ENCODE assay signal across 1 cellular context in the genomic region with DNA sequence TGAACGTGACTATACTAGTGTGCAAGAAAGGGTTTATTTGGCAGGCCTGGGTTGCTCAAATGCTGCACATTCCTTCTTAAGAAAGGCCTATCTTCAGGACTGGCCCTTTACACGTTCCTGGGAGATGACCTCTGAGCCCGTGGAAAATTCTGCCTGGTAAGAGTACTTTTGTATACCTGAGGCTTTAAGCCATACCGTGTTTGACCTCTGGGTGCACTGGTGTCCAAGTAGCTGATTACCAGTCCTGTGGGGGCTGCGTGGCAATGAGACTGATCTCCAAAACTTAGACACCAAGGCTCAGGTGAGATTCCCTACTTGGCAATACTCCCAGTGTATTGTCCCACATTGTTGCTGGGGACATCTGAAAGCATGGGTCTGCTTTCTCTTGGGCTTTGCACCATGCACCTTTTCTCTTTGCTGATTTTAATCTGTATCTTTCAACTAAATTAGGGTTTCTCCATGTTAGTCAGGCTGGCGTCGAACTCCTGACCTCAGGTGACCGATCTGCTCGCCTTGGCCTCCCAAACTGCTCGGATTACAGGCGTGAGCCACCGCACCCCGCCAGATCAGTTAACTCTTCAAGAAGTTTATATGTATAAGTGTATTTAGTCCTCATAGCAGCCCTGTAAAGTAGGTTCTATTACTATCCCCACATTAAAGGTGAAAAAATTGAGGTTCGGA.
TF ChIP-seq lines count a peak whose summit lies in the region.

No MANE protein-coding gene starts in this region.

TF ChIP-seq in HepG2, 621 proteins besides CTCF, POLR2A, EP300 and RAD21 (continued from another document and continues in another):
- TF ChIP-seq, protein P1, sequence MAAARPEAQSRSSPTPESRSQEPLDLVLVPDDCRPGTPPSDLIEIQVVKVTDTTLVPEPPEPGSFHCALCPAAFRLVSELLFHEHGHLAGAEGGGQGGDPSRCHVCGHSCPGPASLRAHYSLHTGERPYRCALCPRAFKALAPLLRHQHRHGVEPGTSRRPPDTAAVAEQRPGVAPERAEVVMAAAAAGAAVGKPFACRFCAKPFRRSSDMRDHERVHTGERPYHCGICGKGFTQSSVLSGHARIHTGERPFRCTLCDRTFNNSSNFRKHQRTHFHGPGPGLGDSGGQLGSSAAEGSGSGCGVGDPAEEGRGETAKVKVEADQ (CRISPR knock-in tag; IDR thresholded peaks at IDR 0.05; ENCODE audit: borderline replicate concordance) = no peak
- TF ChIP-seq, protein P2, sequence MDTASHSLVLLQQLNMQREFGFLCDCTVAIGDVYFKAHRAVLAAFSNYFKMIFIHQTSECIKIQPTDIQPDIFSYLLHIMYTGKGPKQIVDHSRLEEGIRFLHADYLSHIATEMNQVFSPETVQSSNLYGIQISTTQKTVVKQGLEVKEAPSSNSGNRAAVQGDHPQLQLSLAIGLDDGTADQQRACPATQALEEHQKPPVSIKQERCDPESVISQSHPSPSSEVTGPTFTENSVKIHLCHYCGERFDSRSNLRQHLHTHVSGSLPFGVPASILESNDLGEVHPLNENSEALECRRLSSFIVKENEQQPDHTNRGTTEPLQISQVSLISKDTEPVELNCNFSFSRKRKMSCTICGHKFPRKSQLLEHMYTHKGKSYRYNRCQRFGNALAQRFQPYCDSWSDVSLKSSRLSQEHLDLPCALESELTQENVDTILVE (CRISPR knock-in tag; IDR thresholded peaks at IDR 0.05) = no peak
- TF ChIP-seq, protein P3, sequence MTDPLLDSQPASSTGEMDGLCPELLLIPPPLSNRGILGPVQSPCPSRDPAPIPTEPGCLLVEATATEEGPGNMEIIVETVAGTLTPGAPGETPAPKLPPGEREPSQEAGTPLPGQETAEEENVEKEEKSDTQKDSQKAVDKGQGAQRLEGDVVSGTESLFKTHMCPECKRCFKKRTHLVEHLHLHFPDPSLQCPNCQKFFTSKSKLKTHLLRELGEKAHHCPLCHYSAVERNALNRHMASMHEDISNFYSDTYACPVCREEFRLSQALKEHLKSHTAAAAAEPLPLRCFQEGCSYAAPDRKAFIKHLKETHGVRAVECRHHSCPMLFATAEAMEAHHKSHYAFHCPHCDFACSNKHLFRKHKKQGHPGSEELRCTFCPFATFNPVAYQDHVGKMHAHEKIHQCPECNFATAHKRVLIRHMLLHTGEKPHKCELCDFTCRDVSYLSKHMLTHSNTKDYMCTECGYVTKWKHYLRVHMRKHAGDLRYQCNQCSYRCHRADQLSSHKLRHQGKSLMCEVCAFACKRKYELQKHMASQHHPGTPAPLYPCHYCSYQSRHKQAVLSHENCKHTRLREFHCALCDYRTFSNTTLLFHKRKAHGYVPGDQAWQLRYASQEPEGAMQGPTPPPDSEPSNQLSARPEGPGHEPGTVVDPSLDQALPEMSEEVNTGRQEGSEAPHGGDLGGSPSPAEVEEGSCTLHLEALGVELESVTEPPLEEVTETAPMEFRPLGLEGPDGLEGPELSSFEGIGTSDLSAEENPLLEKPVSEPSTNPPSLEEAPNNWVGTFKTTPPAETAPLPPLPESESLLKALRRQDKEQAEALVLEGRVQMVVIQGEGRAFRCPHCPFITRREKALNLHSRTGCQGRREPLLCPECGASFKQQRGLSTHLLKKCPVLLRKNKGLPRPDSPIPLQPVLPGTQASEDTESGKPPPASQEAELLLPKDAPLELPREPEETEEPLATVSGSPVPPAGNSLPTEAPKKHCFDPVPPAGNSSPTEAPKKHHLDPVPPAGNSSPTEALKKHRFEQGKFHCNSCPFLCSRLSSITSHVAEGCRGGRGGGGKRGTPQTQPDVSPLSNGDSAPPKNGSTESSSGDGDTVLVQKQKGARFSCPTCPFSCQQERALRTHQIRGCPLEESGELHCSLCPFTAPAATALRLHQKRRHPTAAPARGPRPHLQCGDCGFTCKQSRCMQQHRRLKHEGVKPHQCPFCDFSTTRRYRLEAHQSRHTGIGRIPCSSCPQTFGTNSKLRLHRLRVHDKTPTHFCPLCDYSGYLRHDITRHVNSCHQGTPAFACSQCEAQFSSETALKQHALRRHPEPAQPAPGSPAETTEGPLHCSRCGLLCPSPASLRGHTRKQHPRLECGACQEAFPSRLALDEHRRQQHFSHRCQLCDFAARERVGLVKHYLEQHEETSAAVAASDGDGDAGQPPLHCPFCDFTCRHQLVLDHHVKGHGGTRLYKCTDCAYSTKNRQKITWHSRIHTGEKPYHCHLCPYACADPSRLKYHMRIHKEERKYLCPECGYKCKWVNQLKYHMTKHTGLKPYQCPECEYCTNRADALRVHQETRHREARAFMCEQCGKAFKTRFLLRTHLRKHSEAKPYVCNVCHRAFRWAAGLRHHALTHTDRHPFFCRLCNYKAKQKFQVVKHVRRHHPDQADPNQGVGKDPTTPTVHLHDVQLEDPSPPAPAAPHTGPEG (CRISPR knock-in tag; IDR thresholded peaks at IDR 0.05) = no peak
- no peak for TF ChIP-seq SCMH1 (CRISPR knock-in tag; IDR thresholded peaks at IDR 0.05; ENCODE audit: borderline replicate concordance)
- TF ChIP-seq ZNF224 (CRISPR knock-in tag; IDR thresholded peaks at IDR 0.05) = no peak
- TF ChIP-seq, protein P4, sequence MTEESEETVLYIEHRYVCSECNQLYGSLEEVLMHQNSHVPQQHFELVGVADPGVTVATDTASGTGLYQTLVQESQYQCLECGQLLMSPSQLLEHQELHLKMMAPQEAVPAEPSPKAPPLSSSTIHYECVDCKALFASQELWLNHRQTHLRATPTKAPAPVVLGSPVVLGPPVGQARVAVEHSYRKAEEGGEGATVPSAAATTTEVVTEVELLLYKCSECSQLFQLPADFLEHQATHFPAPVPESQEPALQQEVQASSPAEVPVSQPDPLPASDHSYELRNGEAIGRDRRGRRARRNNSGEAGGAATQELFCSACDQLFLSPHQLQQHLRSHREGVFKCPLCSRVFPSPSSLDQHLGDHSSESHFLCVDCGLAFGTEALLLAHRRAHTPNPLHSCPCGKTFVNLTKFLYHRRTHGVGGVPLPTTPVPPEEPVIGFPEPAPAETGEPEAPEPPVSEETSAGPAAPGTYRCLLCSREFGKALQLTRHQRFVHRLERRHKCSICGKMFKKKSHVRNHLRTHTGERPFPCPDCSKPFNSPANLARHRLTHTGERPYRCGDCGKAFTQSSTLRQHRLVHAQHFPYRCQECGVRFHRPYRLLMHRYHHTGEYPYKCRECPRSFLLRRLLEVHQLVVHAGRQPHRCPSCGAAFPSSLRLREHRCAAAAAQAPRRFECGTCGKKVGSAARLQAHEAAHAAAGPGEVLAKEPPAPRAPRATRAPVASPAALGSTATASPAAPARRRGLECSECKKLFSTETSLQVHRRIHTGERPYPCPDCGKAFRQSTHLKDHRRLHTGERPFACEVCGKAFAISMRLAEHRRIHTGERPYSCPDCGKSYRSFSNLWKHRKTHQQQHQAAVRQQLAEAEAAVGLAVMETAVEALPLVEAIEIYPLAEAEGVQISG (CRISPR knock-in tag; IDR thresholded peaks at IDR 0.05) = no peak
- no peak for TF ChIP-seq RCOR2 (CRISPR knock-in tag; IDR thresholded peaks at IDR 0.05)
- TF ChIP-seq ZNF761 (CRISPR knock-in tag; conservative IDR thresholded peaks at IDR 0.05) = no peak
- TF ChIP-seq ZMYM2 (CRISPR knock-in tag; IDR thresholded peaks at IDR 0.05) = peak; percentile 63; the same call in 1 of the 2 replicates
- TF ChIP-seq, protein P5, sequence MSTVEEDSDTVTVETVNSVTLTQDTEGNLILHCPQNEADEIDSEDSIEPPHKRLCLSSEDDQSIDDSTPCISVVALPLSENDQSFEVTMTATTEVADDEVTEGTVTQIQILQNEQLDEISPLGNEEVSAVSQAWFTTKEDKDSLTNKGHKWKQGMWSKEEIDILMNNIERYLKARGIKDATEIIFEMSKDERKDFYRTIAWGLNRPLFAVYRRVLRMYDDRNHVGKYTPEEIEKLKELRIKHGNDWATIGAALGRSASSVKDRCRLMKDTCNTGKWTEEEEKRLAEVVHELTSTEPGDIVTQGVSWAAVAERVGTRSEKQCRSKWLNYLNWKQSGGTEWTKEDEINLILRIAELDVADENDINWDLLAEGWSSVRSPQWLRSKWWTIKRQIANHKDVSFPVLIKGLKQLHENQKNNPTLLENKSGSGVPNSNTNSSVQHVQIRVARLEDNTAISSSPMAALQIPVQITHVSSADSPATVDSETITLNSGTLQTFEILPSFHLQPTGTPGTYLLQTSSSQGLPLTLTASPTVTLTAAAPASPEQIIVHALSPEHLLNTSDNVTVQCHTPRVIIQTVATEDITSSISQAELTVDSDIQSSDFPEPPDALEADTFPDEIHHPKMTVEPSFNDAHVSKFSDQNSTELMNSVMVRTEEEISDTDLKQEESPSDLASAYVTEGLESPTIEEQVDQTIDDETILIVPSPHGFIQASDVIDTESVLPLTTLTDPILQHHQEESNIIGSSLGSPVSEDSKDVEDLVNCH (CRISPR knock-in tag; IDR thresholded peaks at IDR 0.05) = no peak
- TF ChIP-seq, protein P6, sequence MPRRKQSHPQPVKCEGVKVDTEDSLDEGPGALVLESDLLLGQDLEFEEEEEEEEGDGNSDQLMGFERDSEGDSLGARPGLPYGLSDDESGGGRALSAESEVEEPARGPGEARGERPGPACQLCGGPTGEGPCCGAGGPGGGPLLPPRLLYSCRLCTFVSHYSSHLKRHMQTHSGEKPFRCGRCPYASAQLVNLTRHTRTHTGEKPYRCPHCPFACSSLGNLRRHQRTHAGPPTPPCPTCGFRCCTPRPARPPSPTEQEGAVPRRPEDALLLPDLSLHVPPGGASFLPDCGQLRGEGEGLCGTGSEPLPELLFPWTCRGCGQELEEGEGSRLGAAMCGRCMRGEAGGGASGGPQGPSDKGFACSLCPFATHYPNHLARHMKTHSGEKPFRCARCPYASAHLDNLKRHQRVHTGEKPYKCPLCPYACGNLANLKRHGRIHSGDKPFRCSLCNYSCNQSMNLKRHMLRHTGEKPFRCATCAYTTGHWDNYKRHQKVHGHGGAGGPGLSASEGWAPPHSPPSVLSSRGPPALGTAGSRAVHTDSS (CRISPR knock-in tag; conservative IDR thresholded peaks at IDR 0.05) = no peak
- TF ChIP-seq ZNF749 (CRISPR knock-in tag; IDR thresholded peaks at IDR 0.05; ENCODE audit: borderline replicate concordance) = no peak
- no peak for TF ChIP-seq NR3C1 (CRISPR knock-in tag; IDR thresholded peaks at IDR 0.05)
- no peak for TF ChIP-seq NR2C2 (CRISPR knock-in tag; IDR thresholded peaks at IDR 0.05; ENCODE audit: borderline replicate concordance)
- TF ChIP-seq, protein P7, sequence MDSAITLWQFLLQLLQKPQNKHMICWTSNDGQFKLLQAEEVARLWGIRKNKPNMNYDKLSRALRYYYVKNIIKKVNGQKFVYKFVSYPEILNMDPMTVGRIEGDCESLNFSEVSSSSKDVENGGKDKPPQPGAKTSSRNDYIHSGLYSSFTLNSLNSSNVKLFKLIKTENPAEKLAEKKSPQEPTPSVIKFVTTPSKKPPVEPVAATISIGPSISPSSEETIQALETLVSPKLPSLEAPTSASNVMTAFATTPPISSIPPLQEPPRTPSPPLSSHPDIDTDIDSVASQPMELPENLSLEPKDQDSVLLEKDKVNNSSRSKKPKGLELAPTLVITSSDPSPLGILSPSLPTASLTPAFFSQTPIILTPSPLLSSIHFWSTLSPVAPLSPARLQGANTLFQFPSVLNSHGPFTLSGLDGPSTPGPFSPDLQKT (CRISPR knock-in tag; IDR thresholded peaks at IDR 0.05; ENCODE audit: borderline replicate concordance) = no peak
- no peak for TF ChIP-seq HMG20A (CRISPR knock-in tag; IDR thresholded peaks at IDR 0.05; ENCODE audit: borderline replicate concordance)
- no peak for TF ChIP-seq ELF3 (CRISPR knock-in tag; IDR thresholded peaks at IDR 0.05)
- TF ChIP-seq, protein P8, sequence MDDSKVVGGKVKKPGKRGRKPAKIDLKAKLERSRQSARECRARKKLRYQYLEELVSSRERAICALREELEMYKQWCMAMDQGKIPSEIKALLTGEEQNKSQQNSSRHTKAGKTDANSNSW (CRISPR knock-in tag; IDR thresholded peaks at IDR 0.05; ENCODE audit: borderline replicate concordance) = no peak
- TF ChIP-seq, protein P9, sequence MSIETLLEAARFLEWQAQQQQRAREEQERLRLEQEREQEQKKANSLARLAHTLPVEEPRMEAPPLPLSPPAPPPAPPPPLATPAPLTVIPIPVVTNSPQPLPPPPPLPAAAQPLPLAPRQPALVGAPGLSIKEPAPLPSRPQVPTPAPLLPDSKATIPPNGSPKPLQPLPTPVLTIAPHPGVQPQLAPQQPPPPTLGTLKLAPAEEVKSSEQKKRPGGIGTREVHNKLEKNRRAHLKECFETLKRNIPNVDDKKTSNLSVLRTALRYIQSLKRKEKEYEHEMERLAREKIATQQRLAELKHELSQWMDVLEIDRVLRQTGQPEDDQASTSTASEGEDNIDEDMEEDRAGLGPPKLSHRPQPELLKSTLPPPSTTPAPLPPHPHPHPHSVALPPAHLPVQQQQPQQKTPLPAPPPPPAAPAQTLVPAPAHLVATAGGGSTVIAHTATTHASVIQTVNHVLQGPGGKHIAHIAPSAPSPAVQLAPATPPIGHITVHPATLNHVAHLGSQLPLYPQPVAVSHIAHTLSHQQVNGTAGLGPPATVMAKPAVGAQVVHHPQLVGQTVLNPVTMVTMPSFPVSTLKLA (IDR thresholded peaks at IDR 0.05) = no peak
- TF ChIP-seq, protein P10, sequence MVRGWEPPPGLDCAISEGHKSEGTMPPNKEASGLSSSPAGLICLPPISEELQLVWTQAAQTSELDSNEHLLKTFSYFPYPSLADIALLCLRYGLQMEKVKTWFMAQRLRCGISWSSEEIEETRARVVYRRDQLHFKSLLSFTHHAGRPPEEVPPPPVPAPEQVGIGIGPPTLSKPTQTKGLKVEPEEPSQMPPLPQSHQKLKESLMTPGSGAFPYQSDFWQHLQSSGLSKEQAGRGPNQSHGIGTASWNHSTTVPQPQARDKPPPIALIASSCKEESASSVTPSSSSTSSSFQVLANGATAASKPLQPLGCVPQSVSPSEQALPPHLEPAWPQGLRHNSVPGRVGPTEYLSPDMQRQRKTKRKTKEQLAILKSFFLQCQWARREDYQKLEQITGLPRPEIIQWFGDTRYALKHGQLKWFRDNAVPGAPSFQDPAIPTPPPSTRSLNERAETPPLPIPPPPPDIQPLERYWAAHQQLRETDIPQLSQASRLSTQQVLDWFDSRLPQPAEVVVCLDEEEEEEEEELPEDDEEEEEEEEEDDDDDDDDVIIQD (CRISPR knock-in tag; IDR thresholded peaks at IDR 0.05; ENCODE audit: low read depth) = no peak
- TF ChIP-seq, protein P11, sequence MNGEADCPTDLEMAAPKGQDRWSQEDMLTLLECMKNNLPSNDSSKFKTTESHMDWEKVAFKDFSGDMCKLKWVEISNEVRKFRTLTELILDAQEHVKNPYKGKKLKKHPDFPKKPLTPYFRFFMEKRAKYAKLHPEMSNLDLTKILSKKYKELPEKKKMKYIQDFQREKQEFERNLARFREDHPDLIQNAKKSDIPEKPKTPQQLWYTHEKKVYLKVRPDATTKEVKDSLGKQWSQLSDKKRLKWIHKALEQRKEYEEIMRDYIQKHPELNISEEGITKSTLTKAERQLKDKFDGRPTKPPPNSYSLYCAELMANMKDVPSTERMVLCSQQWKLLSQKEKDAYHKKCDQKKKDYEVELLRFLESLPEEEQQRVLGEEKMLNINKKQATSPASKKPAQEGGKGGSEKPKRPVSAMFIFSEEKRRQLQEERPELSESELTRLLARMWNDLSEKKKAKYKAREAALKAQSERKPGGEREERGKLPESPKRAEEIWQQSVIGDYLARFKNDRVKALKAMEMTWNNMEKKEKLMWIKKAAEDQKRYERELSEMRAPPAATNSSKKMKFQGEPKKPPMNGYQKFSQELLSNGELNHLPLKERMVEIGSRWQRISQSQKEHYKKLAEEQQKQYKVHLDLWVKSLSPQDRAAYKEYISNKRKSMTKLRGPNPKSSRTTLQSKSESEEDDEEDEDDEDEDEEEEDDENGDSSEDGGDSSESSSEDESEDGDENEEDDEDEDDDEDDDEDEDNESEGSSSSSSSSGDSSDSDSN (CRISPR knock-in tag; IDR thresholded peaks at IDR 0.05) = no peak
- TF ChIP-seq CREM (IDR thresholded peaks at IDR 0.05) = 0 out of 2 replicates have a peak, but pooled peaks have one; percentile 16
- no peak for TF ChIP-seq CREM (CRISPR knock-in tag; IDR thresholded peaks at IDR 0.05)
- TF ChIP-seq, protein P12, sequence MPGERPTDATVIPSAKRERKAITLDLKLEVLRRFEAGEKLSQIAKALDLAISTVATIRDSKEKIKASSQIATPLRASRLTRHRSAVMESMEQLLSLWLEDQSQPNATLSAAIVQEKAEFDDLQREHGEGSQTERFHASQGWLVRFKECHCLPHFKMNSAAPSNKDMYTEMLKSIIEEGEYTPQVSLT (CRISPR knock-in tag; IDR thresholded peaks at IDR 0.05; ENCODE audit: borderline replicate concordance, low read depth) = no peak
- TF ChIP-seq MEF2D (CRISPR knock-in tag; IDR thresholded peaks at IDR 0.05) = no peak; the same call in 1 of the 2 replicates
- no peak for TF ChIP-seq SSRP1 (CRISPR knock-in tag; IDR thresholded peaks at IDR 0.05)
- TF ChIP-seq XRCC5 (optimal IDR thresholded peaks at IDR 0.05; ENCODE audit: low read length) = peak; percentile 49
